ENCODE assay signal across 8 cellular contexts in genomic region chr2:191638079-191638801, GRCh38. TPM values are rescaled to one million over a fixed set of nuclear protein-coding genes. Genes with fewer than 3 reads are reported as not detected.
DNase-seq lines count a peak whose midpoint lies in the region; ATAC-seq, FAIRE-seq and TF ChIP-seq lines count a peak whose summit lies in the region.

No MANE protein-coding gene starts in this region.

- no peaks in the 10 kb centered on the region for H3K9me3 ChIP-seq in Caco-2
- no peaks in the 10 kb centered on the region for H3K9me3 ChIP-seq in small intestine (ENCODE audit: control insufficient read depth, low read depth)

- H3K4me1 Mint-ChIP-seq in Caco-2 (ENCODE audit: low read depth, unreplicated experiment): peaks cover 63% of the 10 kb centered on the region

- no peak for TF ChIP-seq CTCF in Caco-2 (IDR thresholded peaks at IDR 0.05; ENCODE audit: insufficient read depth in 1 of 2, low read depth in 1 of 2, low read length in 1 of 2, severe bottlenecking in 1 of 2, unreplicated experiment in 1 of 2)

- H3K27ac ChIP-seq in small intestine (ENCODE audit: low read depth in 1 of 2, low read length in 1 of 2) (peak overlapping the region; percentile 58 to 82), substantia nigra (ENCODE audit: low read depth, low read length, poor library complexity, severe bottlenecking) (no peak overlapping the region)

- H3K27ac Mint-ChIP-seq in Caco-2 (ENCODE audit: unreplicated experiment): peak overlapping the region; percentile 89

- H3K27me3 Mint-ChIP-seq in Caco-2 (ENCODE audit: insufficient read depth, unreplicated experiment): no peaks in the 10 kb centered on the region

- peak; percentile 10 for ATAC-seq in GM19452 (IDR thresholded peaks at IDR 0.05; ENCODE audit: unreplicated experiment)

- H3K27me3 ChIP-seq in Caco-2 (replicated peaks; ENCODE audit: control insufficient read depth, insufficient read depth, low read length): no peaks in the 10 kb centered on the region
- no peaks in the 10 kb centered on the region for H3K27me3 ChIP-seq in small intestine (ENCODE audit: control insufficient read depth in 2 of 2, insufficient read depth in 2 of 2, low read length in 2 of 2)

- POLR2A ChIA-PET in Caco-2 (lab: Charles Lee): interaction anchor here (0.6 to 3.4 kb wide), 7 partner anchors 13 to 72 kb away, joined by 3 to 74 read pairs (median 5); partner anchors contain the start of gene NABP1

- intact Hi-C loops in Caco-2 (cut with micrococcal nuclease; ENCODE audit: unreplicated experiment): loop anchor here (1.0 kb wide), 4 partner anchors 23 to 56 kb away; partner anchors contain the start of gene NABP1
- intact Hi-C loops in posterior vena cava (cut with DNase I): no loop called here

- no peaks in the 10 kb centered on the region for H3K9me3 Mint-ChIP-seq in Caco-2 (ENCODE audit: unreplicated experiment)

- CTCF ChIA-PET in Caco-2 (lab: Charles Lee): interaction anchor here (0.7 to 1.8 kb wide), 6 partner anchors 39 to 72 kb away, joined by 3 to 20 read pairs (median 4); partner anchors contain the start of gene NABP1

- TSS peak; percentile 21 for BruUV-seq in Caco-2 (replicated peaks; lab: Mats Ljungman, UMichigan)

- peak overlapping the region; percentile 66 for H3K4me3 Mint-ChIP-seq in Caco-2 (ENCODE audit: unreplicated experiment)

- H3K36me3 ChIP-seq in Caco-2 (ENCODE audit: control insufficient read depth, insufficient read depth, low read length): no peaks in the 10 kb centered on the region
- H3K36me3 ChIP-seq in small intestine (ENCODE audit: control insufficient read depth in 2 of 2, insufficient read depth in 2 of 2, low read length in 2 of 2): no peaks in the 10 kb centered on the region

- peaks cover 66% of the 10 kb centered on the region for H3K4me1 ChIP-seq in Caco-2
- H3K4me1 ChIP-seq in small intestine (ENCODE audit: control insufficient read depth in 2 of 2, insufficient read depth in 1 of 2, low read depth in 1 of 2, low read length in 1 of 2): peaks cover 13 to 15% of the 10 kb centered on the region in 2 donors

- WGBS in small intestine, 3 donors: 29 to 41% (median 37%) methylated on average over 6 of the region's 6 CpGs

- peaks cover 7% of the 10 kb centered on the region for H3K36me3 Mint-ChIP-seq in Caco-2 (ENCODE audit: insufficient read depth, unreplicated experiment)

- FAIRE-seq in small intestine (lab: Jason Lieb, UNC): no peak

- DNase-seq in Caco-2: peak; percentile 54 to 56
- peak; percentile 66 for DNase-seq in NCI-H1105 treated with DMSO at 0.1 percent for 48 hours (lab: John Stamatoyannopoulos, UW)
- DNase-seq in dermis blood vessel endothelial cell: peak; percentile 30
- DNase-seq in small intestine: peak; percentile 21
- DNase-seq in substantia nigra (lab: John Stamatoyannopoulos, UW): no peak
- no peak for DNase-seq in posterior vena cava (ENCODE audit: low spot score)
- DNase-seq in hepatic stellate cell (ENCODE audit: low spot score): no peak

- H3K4me3 ChIP-seq in Caco-2 (ENCODE audit: low read depth, low read length) (peak overlapping the region; percentile 12), small intestine (ENCODE audit: low read depth in 1 of 2, low read length in 2 of 2) (no peak overlapping the region)

RNA-seq across cellular contexts. Expression of gene NABP1, which starts 39.7 kb away (rescaled TPM):
- total RNA-seq in Caco-2 (2022): 89.8 and 91.4 TPM in 2 replicates
- 15.7 and 20.9 TPM in 2 replicates for total RNA-seq in dermis blood vessel endothelial cell
- polyA plus RNA-seq in small intestine: 10 to 100 TPM; 14.4 to 44.7 (median 33.0) TPM
- total RNA-seq in posterior vena cava: 10 to 100 TPM; 26.8 to 32.0 TPM

Comparison
In these comparisons a context has a peak if more than half of its experiments do, and no peak if none do; other contexts are left out.
1. DNase-seq: peak in Caco-2 (2 of 2), NCI-H1105 treated with DMSO at 0.1 percent for 48 hours (single experiment), dermis blood vessel endothelial cell (single experiment) and small intestine (single experiment); none in substantia nigra (0 of 49), posterior vena cava (single experiment) and hepatic stellate cell (single experiment).